ENCODE assay signal across 40 cellular contexts in the genomic region with DNA sequence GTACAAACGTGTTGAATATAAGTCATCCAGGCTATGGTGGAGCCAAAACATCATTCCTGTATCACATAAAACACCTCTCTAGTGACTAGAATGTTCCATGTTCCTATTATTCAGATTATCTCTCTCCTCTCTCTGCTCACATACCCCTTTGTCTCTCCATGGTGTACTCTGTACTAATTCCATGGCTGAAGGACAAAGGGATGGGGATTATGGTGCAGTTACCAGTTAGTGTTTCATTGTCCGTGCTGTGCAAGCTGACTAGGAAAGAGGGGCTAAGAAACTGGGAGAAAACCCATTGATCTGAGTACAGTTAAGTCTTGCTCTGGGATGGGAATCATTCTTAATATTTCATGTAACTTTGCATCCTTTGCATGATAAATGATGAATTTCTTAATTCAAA.
"Had no signal": no experiment of that assay in that cellular context is flagged by ENCODE, and none has a peak within 500 bp of the region (broad histone marks: within the 10 kb centered on the region; RNA-seq: fewer than 3 reads in every experiment).

No MANE protein-coding gene starts in this region.

- H3K9me3 ChIP-seq: adrenal gland, ascending aorta, body of pancreas, breast epithelium had no signal

- H3K27ac Mint-ChIP-seq: activated naive CD4-positive, alpha-beta T cell treated with anti-CD3 and anti-CD28 coated beads for 36 hours; activated naive CD4-positive, alpha-beta T cell treated with anti-CD3 and anti-CD28 coated beads, Interleukin-2, amount 10 ng/mL, durations not matched to agents 7 days and 5 days; activated naive CD4-positive, alpha-beta T cell treated with anti-CD3 and anti-CD28 coated beads, Interleukin-2, amount 50 U/mL, for 24 hours; activated naive CD4-positive, alpha-beta T cell treated with anti-CD3 and anti-CD28 coated beads, Interleukin-2, amount 50 U/mL, for 72 hours; activated naive CD8-positive, alpha-beta T cell; activated naive CD8-positive, alpha-beta T cell treated with anti-CD3 and anti-CD28 coated beads for 36 hours; activated naive CD8-positive, alpha-beta T cell treated with anti-CD3 and anti-CD28 coated beads, Interleukin-2, amount 10 ng/mL, durations not matched to agents 7 days and 5 days; activated naive CD8-positive, alpha-beta T cell treated with anti-CD3 and anti-CD28 coated beads, Interleukin-2, amount 50 U/mL, for 24 hours; activated T-cell treated with anti-CD3 and anti-CD28 coated beads, Interleukin-2, amount 50 U/mL, for 24 hours; activated T-cell treated with anti-CD3 and anti-CD28 coated beads, Interleukin-2, amount 50 U/mL, for 72 hours; activated T-helper 1 cell treated with anti-CD3 and anti-CD28 coated beads, Interleukin-12 subunit alpha, Interleukin-12 subunit beta, Interleukin-2, Interleukin-4 antibody, amounts not matched to agents 30 ng/mL and 10 ng/mL and 1 ng/mL, durations not matched to agents 14 hours and 24 hours and 36 hours; activated T-helper 17 cell treated with anti-CD3 and anti-CD28 coated beads, Interleukin-2, amount 50 U/mL, for 72 hours; activated T-helper 2 cell treated with anti-CD3 and anti-CD28 coated beads, Interferon-gamma antibody, Interleukin-2, Interleukin-4, amounts not matched to agents 10 μg/mL and 5 μg/mL and 100 μg/mL, durations not matched to agents 14 hours and 24 hours and 36 hours; brain had no signal

- H3K27ac ChIP-seq: adrenal gland, ascending aorta, body of pancreas, brain microvascular endothelial cell, breast epithelium, cardiac muscle cell had no signal

- H3K4me3 ChIP-seq: adrenal gland, ascending aorta, body of pancreas, breast epithelium, cardiac muscle cell had no signal

- H3K4me1 ChIP-seq: adrenal gland, ascending aorta, body of pancreas, breast epithelium had no signal

- H3K36me3 Mint-ChIP-seq: activated naive CD4-positive, alpha-beta T cell treated with anti-CD3 and anti-CD28 coated beads, Interleukin-2, amount 10 ng/mL, durations not matched to agents 7 days and 5 days; activated naive CD4-positive, alpha-beta T cell treated with anti-CD3 and anti-CD28 coated beads, Interleukin-2, amount 50 U/mL, for 24 hours; activated naive CD8-positive, alpha-beta T cell; activated naive CD8-positive, alpha-beta T cell treated with anti-CD3 and anti-CD28 coated beads for 36 hours; activated naive CD8-positive, alpha-beta T cell treated with anti-CD3 and anti-CD28 coated beads, Interleukin-2, amount 10 ng/mL, durations not matched to agents 7 days and 5 days; brain had no signal

- FAIRE-seq: astrocyte, bronchial epithelial cell had no signal

- H3K27me3 ChIP-seq: adrenal gland, ascending aorta, body of pancreas, brain microvascular endothelial cell, breast epithelium, cardiac muscle cell had no signal

- H3K4me1 Mint-ChIP-seq: activated naive CD4-positive, alpha-beta T cell treated with anti-CD3 and anti-CD28 coated beads, Interleukin-2, amount 10 ng/mL, durations not matched to agents 7 days and 5 days; activated naive CD4-positive, alpha-beta T cell treated with anti-CD3 and anti-CD28 coated beads, Interleukin-2, amount 50 U/mL, for 24 hours; activated naive CD8-positive, alpha-beta T cell treated with anti-CD3 and anti-CD28 coated beads for 36 hours; activated naive CD8-positive, alpha-beta T cell treated with anti-CD3 and anti-CD28 coated beads, Interleukin-2, amount 50 U/mL, for 24 hours; activated T-helper 17 cell treated with anti-CD3 and anti-CD28 coated beads, Interleukin-2, amount 50 U/mL, for 72 hours; brain; central memory CD8-positive, alpha-beta T cell had no signal

- DNase-seq: activated effector memory CD4-positive, alpha-beta T cell treated with anti-CD3 and anti-CD28 coated beads, Interleukin-2, amount 50 U/mL, for 16 hours; activated effector memory CD4-positive, alpha-beta T cell treated with Interleukin-2 at 50 U/mL for 16 hours; activated gamma-delta T cell; activated gamma-delta T cell treated with Interleukin-2 at 50 U/mL for 16 hours; activated naive CD4-positive, alpha-beta T cell; activated naive CD4-positive, alpha-beta T cell treated with anti-CD3 and anti-CD28 coated beads for 36 hours; activated naive CD4-positive, alpha-beta T cell treated with anti-CD3 and anti-CD28 coated beads, Interleukin-2, amount 10 ng/mL, durations not matched to agents 7 days and 5 days; activated naive CD4-positive, alpha-beta T cell treated with anti-CD3 and anti-CD28 coated beads, Interleukin-2, amount 50 U/mL, for 16 hours; activated naive CD4-positive, alpha-beta T cell treated with Interleukin-2 at 50 U/mL for 16 hours; activated naive CD8-positive, alpha-beta T cell treated with anti-CD3 and anti-CD28 coated beads for 36 hours; activated naive CD8-positive, alpha-beta T cell treated with anti-CD3 and anti-CD28 coated beads, Interleukin-2, amount 10 ng/mL, durations not matched to agents 7 days and 5 days; activated naive CD8-positive, alpha-beta T cell treated with anti-CD3 and anti-CD28 coated beads, Interleukin-2, amount 50 U/mL, for 24 hours; activated T-cell treated with anti-CD3 and anti-CD28 coated beads, Interleukin-2, amount 50 U/mL, for 1 hour; activated T-cell treated with anti-CD3 and anti-CD28 coated beads, Interleukin-2, amount 50 U/mL, for 24 hours; activated T-cell treated with anti-CD3 and anti-CD28 coated beads, Interleukin-2, amount 50 U/mL, for 4 hours; activated T-cell treated with anti-CD3 and anti-CD28 coated beads, Interleukin-2, amount 50 U/mL, for 48 hours; activated T-cell treated with anti-CD3 and anti-CD28 coated beads, Interleukin-2, amount 50 U/mL, for 72 hours; adrenal gland; amniotic stem cell; amygdala; anterior cingulate cortex; aorta; body of pancreas; brain microvascular endothelial cell; caudate nucleus; central memory CD4-positive, alpha-beta T cell; cerebellar nuclear complex had no signal

- H3K9me3 Mint-ChIP-seq: activated naive CD4-positive, alpha-beta T cell treated with anti-CD3 and anti-CD28 coated beads for 36 hours; activated naive CD4-positive, alpha-beta T cell treated with anti-CD3 and anti-CD28 coated beads, Interleukin-2, amount 10 ng/mL, durations not matched to agents 7 days and 5 days; activated naive CD8-positive, alpha-beta T cell treated with anti-CD3 and anti-CD28 coated beads for 36 hours; activated T-cell treated with anti-CD3 and anti-CD28 coated beads, Interleukin-2, amount 50 U/mL, for 4 hours; activated T-cell treated with anti-CD3 and anti-CD28 coated beads, Interleukin-2, amount 50 U/mL, for 72 hours; activated T-helper 1 cell treated with anti-CD3 and anti-CD28 coated beads, Interleukin-12 subunit alpha, Interleukin-12 subunit beta, Interleukin-2, Interleukin-4 antibody, amounts not matched to agents 30 ng/mL and 10 ng/mL and 1 ng/mL, durations not matched to agents 14 hours and 24 hours and 36 hours; activated T-helper 2 cell treated with anti-CD3 and anti-CD28 coated beads, Interferon-gamma antibody, Interleukin-2, Interleukin-4, amounts not matched to agents 10 μg/mL and 5 μg/mL and 100 μg/mL, durations not matched to agents 14 hours and 24 hours and 36 hours had no signal

- H3K27me3 Mint-ChIP-seq: activated naive CD4-positive, alpha-beta T cell treated with anti-CD3 and anti-CD28 coated beads, Interleukin-2, amount 10 ng/mL, durations not matched to agents 7 days and 5 days; activated naive CD8-positive, alpha-beta T cell; activated naive CD8-positive, alpha-beta T cell treated with anti-CD3 and anti-CD28 coated beads for 36 hours; activated naive CD8-positive, alpha-beta T cell treated with anti-CD3 and anti-CD28 coated beads, Interleukin-2, amount 10 ng/mL, durations not matched to agents 7 days and 5 days; activated naive CD8-positive, alpha-beta T cell treated with anti-CD3 and anti-CD28 coated beads, Interleukin-2, amount 50 U/mL, for 24 hours; activated T-cell treated with anti-CD3 and anti-CD28 coated beads, Interleukin-2, amount 50 U/mL, for 24 hours; activated T-helper 17 cell treated with anti-CD3 and anti-CD28 coated beads, Interleukin-2, amount 50 U/mL, for 72 hours; central memory CD8-positive, alpha-beta T cell had no signal

- H3K36me3 ChIP-seq: adrenal gland, ascending aorta, brain microvascular endothelial cell, breast epithelium, cardiac muscle cell had no signal

- H3K4me3 Mint-ChIP-seq: activated naive CD4-positive, alpha-beta T cell treated with anti-CD3 and anti-CD28 coated beads for 36 hours; activated naive CD4-positive, alpha-beta T cell treated with anti-CD3 and anti-CD28 coated beads, Interleukin-2, amount 10 ng/mL, durations not matched to agents 7 days and 5 days; activated naive CD4-positive, alpha-beta T cell treated with anti-CD3 and anti-CD28 coated beads, Interleukin-2, amount 50 U/mL, for 24 hours; activated naive CD8-positive, alpha-beta T cell; activated naive CD8-positive, alpha-beta T cell treated with anti-CD3 and anti-CD28 coated beads for 36 hours; activated naive CD8-positive, alpha-beta T cell treated with anti-CD3 and anti-CD28 coated beads, Interleukin-2, amount 10 ng/mL, durations not matched to agents 7 days and 5 days; activated naive CD8-positive, alpha-beta T cell treated with anti-CD3 and anti-CD28 coated beads, Interleukin-2, amount 50 U/mL, for 24 hours; activated T-cell treated with anti-CD3 and anti-CD28 coated beads, Interleukin-2, amount 50 U/mL, for 24 hours; activated T-cell treated with anti-CD3 and anti-CD28 coated beads, Interleukin-2, amount 50 U/mL, for 4 hours; activated T-cell treated with anti-CD3 and anti-CD28 coated beads, Interleukin-2, amount 50 U/mL, for 72 hours; activated T-helper 1 cell treated with anti-CD3 and anti-CD28 coated beads, Interleukin-12 subunit alpha, Interleukin-12 subunit beta, Interleukin-2, Interleukin-4 antibody, amounts not matched to agents 30 ng/mL and 10 ng/mL and 1 ng/mL, durations not matched to agents 14 hours and 24 hours and 36 hours; activated T-helper 17 cell treated with anti-CD3 and anti-CD28 coated beads, Interleukin-2, amount 50 U/mL, for 72 hours; brain; central memory CD8-positive, alpha-beta T cell had no signal

- ATAC-seq: activated naive CD4-positive, alpha-beta T cell treated with anti-CD3 and anti-CD28 coated beads, Interleukin-2, amount 50 U/mL, for 72 hours; activated naive CD8-positive, alpha-beta T cell treated with anti-CD3 and anti-CD28 coated beads, Interleukin-2, amount 50 U/mL, for 24 hours; activated T-cell treated with anti-CD3 and anti-CD28 coated beads, Interleukin-2, amount 50 U/mL, for 4 hours; activated T-cell treated with anti-CD3 and anti-CD28 coated beads, Interleukin-2, amount 50 U/mL, for 72 hours; activated T-helper 17 cell treated with anti-CD3 and anti-CD28 coated beads, Interleukin-2, amount 50 U/mL, for 72 hours; body of pancreas had no signal
